Comparison of ENCODE assay signal across 20 cellular contexts in the genomic region with DNA sequence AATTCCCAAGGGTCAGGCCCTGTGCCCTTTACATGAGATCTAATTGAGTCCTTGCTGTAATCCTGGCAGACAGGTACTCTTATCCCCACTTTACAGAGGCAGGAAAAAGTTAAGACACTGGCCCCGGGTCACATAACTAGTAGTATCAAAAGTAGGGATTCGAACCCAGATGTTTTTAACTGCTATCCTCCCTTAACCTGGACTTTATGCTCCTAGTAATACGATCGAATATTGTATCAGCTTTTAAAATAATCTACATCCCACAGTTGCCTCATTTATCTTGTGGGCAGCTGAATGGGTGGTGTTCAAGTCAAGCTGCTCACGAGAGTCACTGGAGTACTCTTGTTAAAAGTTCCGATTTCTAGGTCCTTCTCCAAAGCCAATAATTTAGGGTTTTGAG. TPM values are rescaled to one million over a fixed set of nuclear protein-coding genes. Genes with fewer than 3 reads are reported as not detected.
"Had no signal": no experiment of that assay in that cellular context is flagged by ENCODE, and none has a peak within 500 bp of the region (broad histone marks: within the 10 kb centered on the region; RNA-seq: fewer than 3 reads in every experiment).

No MANE protein-coding gene starts in this region.

- H3K4me1 Mint-ChIP-seq: naive thymus-derived CD4-positive, alpha-beta T cell; natural killer cell; nephron; stimulated activated memory B cell treated with anti-CD40 and anti-IgM and Interleukin-4, amounts not matched to agents 10 μg/mL and 1 μg/mL and 100 μg/mL, for 72 hours; stimulated activated naive CD8-positive, alpha-beta T cell treated with anti-CD3 and anti-CD28 coated beads, Interleukin-15, amount 100 ng/mL, for 72 hours had no signal

- H3K9ac ChIP-seq: parathyroid adenoma had no signal

- H3K9me3 Mint-ChIP-seq: natural killer cell; stimulated activated naive CD8-positive, alpha-beta T cell treated with anti-CD3 and anti-CD28 coated beads, Interleukin-15, amount 100 ng/mL, for 72 hours; type B pancreatic cell had no signal

- H3K27ac Mint-ChIP-seq: naive thymus-derived CD4-positive, alpha-beta T cell; natural killer cell; progenitor cell of endocrine pancreas; stimulated activated memory B cell treated with anti-CD40 and anti-IgM and Interleukin-4, amounts not matched to agents 10 μg/mL and 1 μg/mL and 100 μg/mL, for 72 hours had no signal

- H3K36me3 Mint-ChIP-seq: naive thymus-derived CD4-positive, alpha-beta T cell; natural killer cell; stimulated activated memory B cell treated with anti-CD40 and anti-IgM and Interleukin-4, amounts not matched to agents 10 μg/mL and 1 μg/mL and 100 μg/mL, for 72 hours; type B pancreatic cell had no signal

- H3K27me3 Mint-ChIP-seq: progenitor cell of endocrine pancreas had no signal

- H3K4me1 ChIP-seq: parathyroid adenoma, psoas muscle, right lobe of liver, sigmoid colon, testis, tibial artery, transverse colon, upper lobe of right lung, uterus had no signal

- H3K36me3 ChIP-seq: ovary, right lobe of liver, sigmoid colon, suprapubic skin, tibial artery, transverse colon, upper lobe of right lung, uterus had no signal

- H3K27ac ChIP-seq: ovary, parathyroid adenoma, psoas muscle, right lobe of liver, sigmoid colon, suprapubic skin, testis, tibial artery, transverse colon, upper lobe of right lung, uterus had no signal

- FAIRE-seq: small intestine had no signal

- H3K27me3 ChIP-seq: ovary, right lobe of liver, sigmoid colon, suprapubic skin, testis, tibial artery, transverse colon, upper lobe of right lung, uterus had no signal

- DNase-seq: occipital lobe had no signal

- H3K79me2 ChIP-seq: parathyroid adenoma had no signal

- H2AFZ ChIP-seq: parathyroid adenoma had no signal

- H3K9me3 ChIP-seq: right lobe of liver, sigmoid colon, testis, transverse colon, upper lobe of right lung, uterus had no signal

- H3K4me3 Mint-ChIP-seq: naive thymus-derived CD4-positive, alpha-beta T cell; natural killer cell; nephron; stimulated activated memory B cell treated with anti-CD40 and anti-IgM and Interleukin-4, amounts not matched to agents 10 μg/mL and 1 μg/mL and 100 μg/mL, for 72 hours; stimulated activated naive CD8-positive, alpha-beta T cell treated with anti-CD3 and anti-CD28 coated beads, Interleukin-15, amount 100 ng/mL, for 72 hours; type B pancreatic cell had no signal

- H3K4me3 ChIP-seq: ovary, psoas muscle, right lobe of liver, sigmoid colon, suprapubic skin, testis, tibial artery, transverse colon, upper lobe of right lung, uterus had no signal

RNA-seq across cellular contexts. Expression of gene TMEM51, which starts 25.5 kb away (rescaled TPM):
- total RNA-seq: natural killer cell had no signal
- polyA plus RNA-seq: naive thymus-derived CD4-positive, alpha-beta T cell had no signal
